10 cellular contexts compared by ENCODE assay signal in the genomic region with DNA sequence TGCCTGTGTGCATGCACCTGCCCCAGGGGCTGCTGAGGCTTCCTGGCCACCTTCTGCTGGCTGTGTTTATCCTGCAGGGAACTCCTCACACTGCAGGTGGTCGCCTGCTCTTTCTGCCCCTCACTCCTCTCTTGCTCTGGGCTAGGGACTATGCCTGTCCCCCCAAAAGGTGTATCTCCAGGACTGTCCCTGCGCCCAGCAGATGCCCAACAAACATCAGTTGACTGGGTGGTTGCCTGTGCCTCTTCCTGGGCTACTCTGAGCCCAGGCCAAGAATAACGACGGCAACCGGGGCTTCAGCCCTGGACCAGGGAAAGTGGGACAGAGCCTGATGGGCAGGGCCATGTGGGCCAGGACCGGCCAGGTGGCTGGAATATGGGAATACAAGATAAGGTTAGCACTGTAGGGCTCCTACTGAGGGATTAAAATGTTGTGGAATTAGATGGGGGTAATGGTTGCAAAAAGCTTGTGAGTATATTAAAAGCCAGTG. TPM values are rescaled to one million over a fixed set of nuclear protein-coding genes. Genes with fewer than 3 reads are reported as not detected.
DNase-seq lines count a peak whose midpoint lies in the region; ATAC-seq and TF ChIP-seq lines count a peak whose summit lies in the region.
"Had no signal": no experiment of that assay in that cellular context is flagged by ENCODE, and none has a peak within 500 bp of the region (broad histone marks: within the 10 kb centered on the region; RNA-seq: fewer than 3 reads in every experiment).

No MANE protein-coding gene starts in this region.

- H3K4me1 ChIP-seq in fibroblast of lung (ENCODE audit: control insufficient read depth, extremely low read depth, insufficient read depth, low read length): peaks cover 60% of the 10 kb centered on the region
- no peaks in the 10 kb centered on the region for H3K4me1 ChIP-seq in smooth muscle cell (ENCODE audit: low read depth)
- H3K4me1 ChIP-seq in OCI-LY7 (ENCODE audit: insufficient read depth, low read length, poor library complexity, severe bottlenecking): peaks cover 10% of the 10 kb centered on the region

- no peak for TF ChIP-seq CTCF in fibroblast of lung (conservative IDR thresholded peaks at IDR 0.05 in 1 of 2, IDR thresholded peaks at IDR 0.05 in 1 of 2; ENCODE audit: low read depth in 1 of 2, low read length in 2 of 2)
- TF ChIP-seq CTCF in smooth muscle cell (IDR thresholded peaks at IDR 0.05; ENCODE audit: borderline replicate concordance, insufficient read depth, poor library complexity, severe bottlenecking): no peak
- TF ChIP-seq CTCF in OCI-LY7 (conservative IDR thresholded peaks at IDR 0.05; ENCODE audit: low read length): no peak

- no peak overlapping the region for H3K4me3 Mint-ChIP-seq in T-cell

- H2AFZ ChIP-seq in fibroblast of lung (ENCODE audit: low read length) (no peak overlapping the region), smooth muscle cell (ENCODE audit: low read depth) (no peak overlapping the region), OCI-LY7 (ENCODE audit: low read length) (no peak overlapping the region)

- no peaks in the 10 kb centered on the region for H4K20me1 ChIP-seq in fibroblast of lung (ENCODE audit: control insufficient read depth, extremely low read depth, insufficient read depth, low read length)
- H4K20me1 ChIP-seq in smooth muscle cell (ENCODE audit: low read depth): no peaks in the 10 kb centered on the region
- H4K20me1 ChIP-seq in OCI-LY7 (ENCODE audit: insufficient read depth, low read length): no peaks in the 10 kb centered on the region

- no peaks in the 10 kb centered on the region for H3K27me3 Mint-ChIP-seq in T-cell

- peak; percentile 40 for DNase-seq in COLO668 (lab: John Stamatoyannopoulos, UW; ENCODE audit: unreplicated experiment)
- DNase-seq in SHP77 treated with DMSO at 0.1 percent for 48 hours (lab: John Stamatoyannopoulos, UW): peak; percentile 47
- no peak for DNase-seq in fibroblast of lung (ENCODE audit: low read depth in 2 of 2)
- DNase-seq in smooth muscle cell (lab: John Stamatoyannopoulos, UW; ENCODE audit: unreplicated experiment): no peak
- DNase-seq in OCI-LY7 (ENCODE audit: low spot score): no peak
- no peak for DNase-seq in T-cell
- DNase-seq in NCI-H1092 (lab: John Stamatoyannopoulos, UW): no peak
- DNase-seq in DMS 273 (lab: John Stamatoyannopoulos, UW; ENCODE audit: unreplicated experiment): no peak
- DNase-seq: NCI-H748 treated with DMSO at 0.1 percent for 48 hours, SW 1271 had no signal

- H3K9me2 ChIP-seq in OCI-LY7 (ENCODE audit: insufficient read depth, low read length): no peaks in the 10 kb centered on the region

- H3K4me1 Mint-ChIP-seq in T-cell: peaks cover 32 to 35% (median 34%) of the 10 kb centered on the region in 3 donors

- H3K36me3 Mint-ChIP-seq in T-cell: peaks cover 50% of the 10 kb centered on the region

- CTCF ChIA-PET in OCI-LY7 (lab: Charles Lee; ENCODE audit: unreplicated experiment): no interaction called here
- CTCF ChIA-PET in T-cell (lab: Charles Lee): no interaction called here

- peak overlapping the region; percentile 11 for H3K9ac ChIP-seq in fibroblast of lung (ENCODE audit: insufficient read depth, low read length)
- H3K9ac ChIP-seq in smooth muscle cell (ENCODE audit: low read depth): no peak overlapping the region

- H3K27me3 ChIP-seq in fibroblast of lung (ENCODE audit: control insufficient read depth, insufficient read depth, low read length) (no peaks in the 10 kb centered on the region), smooth muscle cell (ENCODE audit: low read depth) (no peaks in the 10 kb centered on the region)

- WGBS in smooth muscle cell (ENCODE audit: low lambda C conversion rate): 84% methylated on average over 6 of the region's 6 CpGs

- H3F3A ChIP-seq in smooth muscle cell (ENCODE audit: low read depth): no peaks in the 10 kb centered on the region

- H3K36me3 ChIP-seq in fibroblast of lung (ENCODE audit: control insufficient read depth, insufficient read depth, low read length): no peaks in the 10 kb centered on the region
- H3K36me3 ChIP-seq in smooth muscle cell (ENCODE audit: low read depth): no peaks in the 10 kb centered on the region
- H3K36me3 ChIP-seq in OCI-LY7 (ENCODE audit: insufficient read depth, low read length): peaks cover 39% of the 10 kb centered on the region

- ATAC-seq in T-cell (replicated peaks in 1 of 4): no peak

- H3K9me3 ChIP-seq in fibroblast of lung (ENCODE audit: control insufficient read depth, insufficient read depth, low read depth, low read length) (no peaks in the 10 kb centered on the region), smooth muscle cell (replicated peaks; ENCODE audit: low read depth) (no peaks in the 10 kb centered on the region), OCI-LY7 (ENCODE audit: low read length) (no peaks in the 10 kb centered on the region)

- intact Hi-C loops in OCI-LY7 (cut with micrococcal nuclease; ENCODE audit: unreplicated experiment): no loop called here

- BruUV-seq in OCI-LY7 (replicated peaks; lab: Mats Ljungman, UMichigan): no TSS peak

- H3K27ac Mint-ChIP-seq in T-cell: peak overlapping the region in 1 of 2 donors; percentile 28

- POLR2A ChIA-PET in OCI-LY7 (lab: Charles Lee) (no interaction called here), T-cell (lab: Charles Lee) (no interaction called here)

- H3K4me2 ChIP-seq in fibroblast of lung (ENCODE audit: extremely low read depth, insufficient read depth, low read length): no peak overlapping the region
- no peak overlapping the region for H3K4me2 ChIP-seq in smooth muscle cell
- no peak overlapping the region for H3K4me2 ChIP-seq in OCI-LY7 (ENCODE audit: low read length)

- peaks cover 0 to 5% (median 0%) of the 10 kb centered on the region in 3 donors for H3K9me3 Mint-ChIP-seq in T-cell

- H3K27ac ChIP-seq in fibroblast of lung (ENCODE audit: insufficient read depth, low read length) (peak overlapping the region; percentile 99), smooth muscle cell (ENCODE audit: low read depth) (peak overlapping the region; percentile 85), OCI-LY7 (ENCODE audit: low read depth, low read length, poor library complexity, severe bottlenecking) (no peak overlapping the region)

- H3K4me3 ChIP-seq in fibroblast of lung (replicated peaks in 1 of 4; ENCODE audit: control extremely low read depth in 1 of 4, insufficient read depth in 1 of 4, low read depth in 3 of 4, low read length in 4 of 4) (no peak overlapping the region), smooth muscle cell (no peak overlapping the region), OCI-LY7 (ENCODE audit: low read depth, low read length, poor library complexity, severe bottlenecking) (no peak overlapping the region)

- H3K79me2 ChIP-seq in fibroblast of lung (ENCODE audit: control insufficient read depth, insufficient read depth, low read length) (no peaks in the 10 kb centered on the region), smooth muscle cell (ENCODE audit: low read depth) (no peaks in the 10 kb centered on the region), OCI-LY7 (ENCODE audit: insufficient read depth, low read depth, low read length) (no peaks in the 10 kb centered on the region)

RNA-seq across cellular contexts. Expression of a gene that starts 55.4 kb away (rescaled TPM):
- total RNA-seq in fibroblast of lung (18.5 and 29.2 TPM in 2 replicates), smooth muscle cell (22.7 and 27.9 TPM in 2 replicates), OCI-LY7 (2022) (39.5 and 43.1 TPM in 2 replicates), T-cell (10 to 100 TPM; 40.3 to 48.0 (median 44.0) TPM)
- polyA plus RNA-seq in fibroblast of lung (25.0 and 35.3 TPM in 2 replicates), smooth muscle cell (42.0 and 52.3 TPM in 2 replicates)
- polyA plus RNA-seq in fibroblast of lung (2012): 29.7 and 42.1 TPM in 2 replicates
- 104 and 105 TPM in 2 replicates for polyA minus RNA-seq in fibroblast of lung (ENCODE audit: low replicate concordance)
- total RNA-seq in OCI-LY7 (2014; rRNA removed; shearing (Covaris generic)): 33.9 and 37.6 TPM in 2 replicates

RNA-seq across cellular contexts. Expression of a gene that starts 59.7 kb away (rescaled TPM):
- total RNA-seq in fibroblast of lung: 81.7 and 126 TPM in 2 replicates
- polyA plus RNA-seq in fibroblast of lung: 90.4 and 131 TPM in 2 replicates
- 128 and 258 TPM in 2 replicates for polyA plus RNA-seq in fibroblast of lung (2012)
- 86.5 and 259 TPM in 2 replicates for polyA minus RNA-seq in fibroblast of lung (ENCODE audit: low replicate concordance)
- total RNA-seq in smooth muscle cell: 19.5 and 27.1 TPM in 2 replicates
- 4.2 and 8.7 TPM in 2 replicates for polyA plus RNA-seq in smooth muscle cell
- 0.05 and 0.19 TPM in 2 replicates for total RNA-seq in OCI-LY7 (2014; rRNA removed; shearing (Covaris generic))
- total RNA-seq in OCI-LY7 (2022): 0.17 and 0.33 TPM in 2 replicates
- total RNA-seq in T-cell: 1 to 10 TPM; 2.2 to 7.1 (median 5.1) TPM

Comparison
In these comparisons a context has a peak if more than half of its experiments do, and no peak if none do; other contexts are left out.
1. DNase-seq: peak in COLO668 (single experiment) and SHP77 treated with DMSO at 0.1 percent for 48 hours (single experiment); none in fibroblast of lung (0 of 2), smooth muscle cell (single experiment), OCI-LY7 (single experiment), T-cell (0 of 34), NCI-H1092 (single experiment) and DMS 273 (single experiment).